ENCODE assay signal across 7 cellular contexts in the genomic region with DNA sequence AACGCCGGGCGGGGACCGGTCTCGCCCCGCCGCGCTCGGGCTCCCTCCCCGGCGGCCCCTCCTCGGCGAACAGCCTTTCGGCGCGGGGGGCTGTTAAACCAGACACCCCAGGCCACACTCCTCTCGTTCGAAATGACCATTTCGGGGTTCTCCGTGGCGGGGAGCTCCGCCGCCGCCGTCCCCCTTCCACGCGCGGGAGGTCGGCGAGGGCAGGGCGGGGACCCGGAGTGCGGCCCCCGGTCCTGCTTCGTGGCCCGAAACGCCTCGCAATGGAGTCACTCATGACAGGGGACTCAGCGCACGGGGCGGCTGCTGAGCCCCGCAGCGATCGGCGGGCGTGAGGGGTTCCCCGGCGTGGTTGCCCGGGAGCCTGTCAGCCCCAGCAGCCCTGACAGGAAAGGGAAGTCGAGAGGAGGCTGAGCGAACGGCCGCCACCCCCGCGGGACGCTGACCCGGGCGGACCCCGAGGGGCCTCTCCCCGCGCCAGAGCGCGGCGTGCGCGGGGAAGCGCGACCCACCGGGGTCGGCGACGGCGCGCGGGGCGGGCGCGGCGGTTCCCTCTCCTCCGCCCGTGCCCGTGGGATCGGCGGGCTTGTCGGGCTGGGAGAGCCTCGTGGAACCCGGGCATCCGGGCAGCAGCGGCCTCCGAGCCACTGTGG. TPM values are rescaled to one million over a fixed set of nuclear protein-coding genes. Genes with fewer than 3 reads are reported as not detected.
DNase-seq lines count a peak whose midpoint lies in the region; ATAC-seq, FAIRE-seq and TF ChIP-seq lines count a peak whose summit lies in the region.

No MANE protein-coding gene starts in this region.

- H3K27ac ChIP-seq in GM23338 (ENCODE audit: low read depth) (no peak overlapping the region), aorta (ENCODE audit: low read depth in 1 of 2, low read length in 2 of 2) (no peak overlapping the region)

- peaks cover 56% of the 10 kb centered on the region for H3K27me3 Mint-ChIP-seq in GM23338 (ENCODE audit: insufficient read depth, low read depth, poor library complexity)
- H3K27me3 Mint-ChIP-seq in activated CD8-positive, alpha-beta T cell treated with anti-CD3 and anti-CD28 coated beads for 36 hours, result peaks cover 13% of the 10 kb centered on the region
- peaks cover 62% of the 10 kb centered on the region for H3K27me3 Mint-ChIP-seq in nephron progenitor cell (ENCODE audit: low read depth, poor library complexity)

- CTCF ChIA-PET in activated CD8-positive, alpha-beta T cell treated with anti-CD3 and anti-CD28 coated beads for 36 hours (lab: Charles Lee), result interaction anchor here (0.7 to 2.6 kb wide), 18 partner anchors 9 to 1451 kb away, joined by 3 to 27 read pairs (median 4); a partner anchor contains a TSS

- 0% methylated on average over 32 to 90 of the region's 90 CpGs for WGBS in aorta, 2 donors

- H3K4me1 Mint-ChIP-seq in GM23338 (peaks cover 8% of the 10 kb centered on the region; the same call in 2 of the 3 replicates), nephron progenitor cell (peaks cover 18% of the 10 kb centered on the region)
- H3K4me1 Mint-ChIP-seq in activated CD8-positive, alpha-beta T cell treated with anti-CD3 and anti-CD28 coated beads for 36 hours (ENCODE audit: low read depth), result peaks cover 7% of the 10 kb centered on the region

- DNase-seq in GM12891 (ENCODE audit: insufficient read length, low spot score) (peak; percentile 66), GM23338 (ENCODE audit: low spot score) (peak; percentile 43), LNCaP clone FGC (ENCODE audit: low read depth) (no peak), epithelial cell of proximal tubule (ENCODE audit: low read depth) (no peak), nephron progenitor cell (peak; percentile 49), aorta (no peak)
- DNase-seq in activated CD8-positive, alpha-beta T cell treated with anti-CD3 and anti-CD28 coated beads for 36 hours, result peak; percentile 64

- FAIRE-seq in GM12891 (lab: Jason Lieb, UNC), result peak; percentile 47

- H3K9me3 Mint-ChIP-seq in GM23338, result peaks cover 23% of the 10 kb centered on the region
- H3K9me3 Mint-ChIP-seq in activated CD8-positive, alpha-beta T cell treated with anti-CD3 and anti-CD28 coated beads for 36 hours, result no peaks in the 10 kb centered on the region
- peaks cover 23% of the 10 kb centered on the region for H3K9me3 Mint-ChIP-seq in nephron progenitor cell

- peak overlapping the region; percentile 48; the same call in 1 of the 3 replicates for H3K4me3 Mint-ChIP-seq in GM23338
- peak overlapping the region; percentile 73 for H3K4me3 Mint-ChIP-seq in activated CD8-positive, alpha-beta T cell treated with anti-CD3 and anti-CD28 coated beads for 36 hours
- peak overlapping the region; percentile 59 for H3K4me3 Mint-ChIP-seq in nephron progenitor cell

- TF ChIP-seq CTCF in GM23338 (conservative IDR thresholded peaks at IDR 0.05; ENCODE audit: low read depth in 2 of 2), result no peak
- no peak for TF ChIP-seq CTCF in LNCaP clone FGC (IDR thresholded peaks at IDR 0.05; ENCODE audit: control insufficient read depth, extremely low read depth, insufficient read depth)
- no peak for TF ChIP-seq CTCF in activated CD8-positive, alpha-beta T cell treated with anti-CD3 and anti-CD28 coated beads for 36 hours (IDR thresholded peaks at IDR 0.05)
- TF ChIP-seq CTCF in epithelial cell of proximal tubule (conservative IDR thresholded peaks at IDR 0.05; ENCODE audit: low read depth, low read length), result no peak
- no peak for TF ChIP-seq CTCF in nephron progenitor cell (IDR thresholded peaks at IDR 0.05)

- H3K4me1 ChIP-seq in GM23338 (ENCODE audit: insufficient read depth) (no peaks in the 10 kb centered on the region; the same call in 1 of the 2 replicates), aorta (ENCODE audit: control insufficient read depth in 1 of 2, insufficient read depth in 2 of 2, low read length in 2 of 2) (no peaks in the 10 kb centered on the region)

- H4K20me1 ChIP-seq in GM23338 (replicated peaks; ENCODE audit: insufficient read depth), result no peaks in the 10 kb centered on the region

- H3K4me2 ChIP-seq in GM23338, result peak overlapping the region; percentile 86

- H3K9me2 ChIP-seq in GM23338 (ENCODE audit: insufficient read depth), result no peaks in the 10 kb centered on the region

- no peaks in the 10 kb centered on the region for H3K79me2 ChIP-seq in GM23338 (replicated peaks; ENCODE audit: insufficient read depth)

- peak overlapping the region; percentile 96; the same call in 1 of the 2 replicates for H2AFZ ChIP-seq in GM23338

- POLR2A ChIA-PET in activated CD8-positive, alpha-beta T cell treated with anti-CD3 and anti-CD28 coated beads for 36 hours (lab: Charles Lee), result interaction anchor here (1.1 to 2.4 kb wide), 3 partner anchors 10 to 132 kb away, joined by 3 to 14 read pairs (median 4); a partner anchor contains a TSS

- 0 out of 2 replicates have a peak, but pooled peaks cover 6% of the 10 kb centered on the region for H3F3A ChIP-seq in GM23338 (replicated peaks; ENCODE audit: low read depth)

- H3K36me3 Mint-ChIP-seq in GM23338 (ENCODE audit: low read depth) (peaks cover 8% of the 10 kb centered on the region), nephron progenitor cell (ENCODE audit: low read depth) (peaks cover 5% of the 10 kb centered on the region)
- no peaks in the 10 kb centered on the region for H3K36me3 Mint-ChIP-seq in activated CD8-positive, alpha-beta T cell treated with anti-CD3 and anti-CD28 coated beads for 36 hours (ENCODE audit: low read depth)

- intact Hi-C loops in activated CD8-positive, alpha-beta T cell treated with anti-CD3 and anti-CD28 coated beads for 36 hours (cut with micrococcal nuclease), result loop anchor here (5.0 kb wide), 1 partner anchor 132 kb away; no protein-coding TSS in a partner anchor
- intact Hi-C loops in aorta (cut with DNase I), result loop anchor here in 1 of 2 donors (2.0 kb wide), 1 partner anchor 130 kb away; no protein-coding TSS in a partner anchor

- no peak for TF ChIP-seq POLR2A in GM12891 (IDR thresholded peaks at IDR 0.05; ENCODE audit: low read depth, low read length)

- peaks cover 78% of the 10 kb centered on the region for H3K27me3 ChIP-seq in GM23338 (ENCODE audit: insufficient read depth)
- no peaks in the 10 kb centered on the region for H3K27me3 ChIP-seq in aorta (ENCODE audit: control insufficient read depth in 1 of 2, insufficient read depth in 2 of 2, low read length in 1 of 2)

- no peaks in the 10 kb centered on the region for H3K9me3 ChIP-seq in aorta (ENCODE audit: control insufficient read depth, low read length)

- peak overlapping the region; percentile 64 for H3K4me3 ChIP-seq in GM23338
- peak overlapping the region; percentile 56 for H3K4me3 ChIP-seq in LNCaP clone FGC (ENCODE audit: low read depth, low read length)
- peak overlapping the region; percentile 65 for H3K4me3 ChIP-seq in epithelial cell of proximal tubule (ENCODE audit: low read depth, low read length)
- peak overlapping the region; percentile 78 to 92 for H3K4me3 ChIP-seq in aorta (ENCODE audit: low read length in 2 of 2)

- H3K27ac Mint-ChIP-seq in GM23338, result no peak overlapping the region
- no peak overlapping the region for H3K27ac Mint-ChIP-seq in activated CD8-positive, alpha-beta T cell treated with anti-CD3 and anti-CD28 coated beads for 36 hours
- H3K27ac Mint-ChIP-seq in nephron progenitor cell, result no peak overlapping the region

- no peaks in the 10 kb centered on the region for H3K36me3 ChIP-seq in GM23338 (ENCODE audit: insufficient read depth)
- H3K36me3 ChIP-seq in aorta (ENCODE audit: control insufficient read depth in 1 of 2, insufficient read depth in 2 of 2, low read length in 1 of 2), result no peaks in the 10 kb centered on the region

- peak; percentile 7; the same call in 2 of the 3 replicates for ATAC-seq in GM23338
- peak; percentile 56 for ATAC-seq in activated CD8-positive, alpha-beta T cell treated with anti-CD3 and anti-CD28 coated beads for 36 hours
- peak; percentile 34 for ATAC-seq in aorta (ENCODE audit: low FRiP score)

TF ChIP-seq in GM12891, 5 proteins besides CTCF, POLR2A, EP300 and RAD21:
- TF ChIP-seq SPI1 (IDR thresholded peaks at IDR 0.05; ENCODE audit: low read depth, low read length) (0 out of 2 replicates have a peak, but pooled peaks have one; percentile 28), PAX5 (IDR thresholded peaks at IDR 0.05; ENCODE audit: insufficient read depth, low read length, severe bottlenecking) (no peak)

TF ChIP-seq in GM23338, 12 proteins besides CTCF, POLR2A, EP300 and RAD21:
- TF ChIP-seq JUNB (IDR thresholded peaks at IDR 0.05; ENCODE audit: unreplicated experiment), result no peak
- peak; percentile 94 for TF ChIP-seq EZH2 (IDR thresholded peaks at IDR 0.05; ENCODE audit: low read depth, unreplicated experiment)
- TF ChIP-seq EZH2phosphoT487 (IDR thresholded peaks at IDR 0.05; ENCODE audit: unreplicated experiment), result peak; percentile 95

RNA-seq across cellular contexts. Expression of a gene that starts 0.5 kb away (rescaled TPM):
- 2.5 TPM for polyA plus RNA-seq in GM12891 (2012; ENCODE audit: low read depth, missing spikeins)
- not detected in 2 replicates for total RNA-seq in GM23338 (2014; rRNA removed; shearing (Covaris generic))
- polyA plus RNA-seq in GM23338 (2016; fragmentation: Nextera tagmentation; extraction: Ambion mirVana) (0.16 TPM in 1 of 2 replicates, not detected in the other), aorta (1 to 10 TPM; 2.3 to 9.0 TPM)
- total RNA-seq in activated CD8-positive, alpha-beta T cell treated with anti-CD3 and anti-CD28 coated beads for 36 hours, result under 1 TPM; 0.27 to 0.76 TPM
- total RNA-seq in epithelial cell of proximal tubule (0.36 and 0.63 TPM in 2 replicates), aorta (1 to 10 TPM; 2.7 to 5.2 TPM)

RNA-seq across cellular contexts. Expression of a gene that starts 26.8 kb away (rescaled TPM):
- polyA plus RNA-seq in GM12891 (2012; ENCODE audit: low read depth, missing spikeins), result 83.3 TPM
- total RNA-seq in GM23338 (2014; rRNA removed; shearing (Covaris generic)), result 72.7 and 78.4 TPM in 2 replicates
- 83.8 and 98.9 TPM in 2 replicates for polyA plus RNA-seq in GM23338 (2016; fragmentation: Nextera tagmentation; extraction: Ambion mirVana)
- total RNA-seq in activated CD8-positive, alpha-beta T cell treated with anti-CD3 and anti-CD28 coated beads for 36 hours, result 100 to 1,000 TPM; 107 to 111 TPM
- 49.4 and 51.1 TPM in 2 replicates for total RNA-seq in epithelial cell of proximal tubule
- 10 to 100 TPM; 42.0 to 48.1 TPM for total RNA-seq in aorta
- 10 to 100 TPM; 40.3 to 59.6 TPM for polyA plus RNA-seq in aorta

Comparison
In these comparisons a context has a peak if more than half of its experiments do, and no peak if none do; other contexts are left out.
1. DNase-seq: peak in GM12891 (single experiment), GM23338 (single experiment), activated CD8-positive, alpha-beta T cell treated with anti-CD3 and anti-CD28 coated beads for 36 hours (single experiment) and nephron progenitor cell (single experiment); none in LNCaP clone FGC (single experiment), epithelial cell of proximal tubule (single experiment) and aorta (0 of 2).
2. Peak in every context shown above with its lines, with median percentiles within 50 percentile points of each other: ATAC-seq, H3K4me3 ChIP-seq and H3K4me3 Mint-ChIP-seq.